6 cellular contexts compared by ENCODE assay signal in genomic region chr11:503179-503981, GRCh38. TPM values are rescaled to one million over a fixed set of nuclear protein-coding genes. Genes with fewer than 3 reads are reported as not detected.
DNase-seq lines count a peak whose midpoint lies in the region; ATAC-seq and TF ChIP-seq lines count a peak whose summit lies in the region.

No MANE protein-coding gene starts in this region.

- peak overlapping the region in 4 of 5 donors; percentile 70 to 100 (median 98) for H3K27ac ChIP-seq in stomach

- ATAC-seq in GM19397 (IDR thresholded peaks at IDR 0.05; ENCODE audit: unreplicated experiment): no peak
- no peak for ATAC-seq in HG03280 (IDR thresholded peaks at IDR 0.05; ENCODE audit: unreplicated experiment)

- DNase-seq in stimulated activated CD4-positive, alpha-beta T cell treated with anti-CD3 and anti-CD28 coated beads, Interleukin-4, amount 100 ng/mL, for 24 hours: peak; percentile 29
- DNase-seq in stimulated activated CD4-positive, alpha-beta T cell treated with anti-CD3 and anti-CD28 coated beads, Interleukin-12 subunit alpha, Interleukin-12 subunit beta, amount 100 ng/mL, for 4 hours: no peak
- DNase-seq in fibroblast of mammary gland (ENCODE audit: low read depth): peak; percentile 72
- no peak for DNase-seq in stomach

- H3K4me3 ChIP-seq in fibroblast of mammary gland (ENCODE audit: control insufficient read depth, low read depth, low read length): peak overlapping the region; percentile 87
- H3K4me3 ChIP-seq in stomach: peak overlapping the region; percentile 48 to 61 (median 54)

- peaks cover 35 to 40% (median 37%) of the 10 kb centered on the region in 4 donors for H3K36me3 ChIP-seq in stomach

- no peaks in the 10 kb centered on the region for H3K9me3 ChIP-seq in stomach

- WGBS in stomach, 5 donors: 38 to 72% (median 65%) methylated on average over 7 to 24 of the region's 24 CpGs

- intact Hi-C loops in stomach (cut with DNase I; ENCODE audit: low total_unique reads): no loop called here

- TF ChIP-seq EP300 in stomach (IDR thresholded peaks at IDR 0.05): no peak

- TF ChIP-seq CTCF in fibroblast of mammary gland (conservative IDR thresholded peaks at IDR 0.05; ENCODE audit: control insufficient read depth, insufficient read depth, low read depth, low read length) (no peak), stomach (IDR thresholded peaks at IDR 0.05) (no peak)

- no peak for TF ChIP-seq POLR2A in stomach (IDR thresholded peaks at IDR 0.05)

- H3K4me1 ChIP-seq in stomach: peaks cover 35 to 59% (median 54%) of the 10 kb centered on the region in 4 donors

- no peaks in the 10 kb centered on the region for H3K27me3 ChIP-seq in stomach

RNA-seq across cellular contexts. Expression of gene RNH1, which starts 3.7 kb away (rescaled TPM):
- total RNA-seq in stomach: 100 to 1,000 TPM in 4 of 5 donors, 10 to 100 TPM in 1; 61.3 to 260 (median 137) TPM
- 100 to 1,000 TPM in 2 of 3 donors, 10 to 100 TPM in 1; 95.3 to 149 (median 106) TPM for polyA plus RNA-seq in stomach

RNA-seq across cellular contexts. Expression of gene HRAS, which starts 32.0 kb away (rescaled TPM):
- total RNA-seq in stomach: 10 to 100 TPM; 14.2 to 87.5 (median 21.6) TPM
- polyA plus RNA-seq in stomach: 100 to 1,000 TPM; 108 to 181 (median 131) TPM

RNA-seq across cellular contexts. Expression of gene LRRC56, which starts 33.9 kb away (rescaled TPM):
- 1 to 10 TPM in 3 of 5 donors, under 1 TPM in 1, not detected in 1; 0.18 to 8.1 (median 3.3) TPM for total RNA-seq in stomach
- polyA plus RNA-seq in stomach: 1 to 10 TPM; 2.1 to 2.9 (median 2.9) TPM

RNA-seq across cellular contexts. Expression of gene PTDSS2, which starts 53.3 kb away (rescaled TPM):
- total RNA-seq in stomach: 100 to 1,000 TPM in 2 of 5 donors, 10 to 100 TPM in 3; 16.5 to 264 (median 59.0) TPM
- 10 to 100 TPM; 11.6 to 24.3 (median 22.3) TPM for polyA plus RNA-seq in stomach

RNA-seq across cellular contexts. Expression of gene LMNTD2, which starts 57.2 kb away (rescaled TPM):
- total RNA-seq in stomach: 10 to 100 TPM in 3 of 5 donors, 1 to 10 TPM in 1, under 1 TPM in 1; 0.55 to 92.7 (median 12.8) TPM
- 1 to 10 TPM; 6.3 to 9.2 (median 7.2) TPM for polyA plus RNA-seq in stomach

Comparison
In these comparisons a context has a peak if more than half of its experiments do, and no peak if none do; other contexts are left out.
1. DNase-seq: peak in stimulated activated CD4-positive, alpha-beta T cell treated with anti-CD3 and anti-CD28 coated beads, Interleukin-4, amount 100 ng/mL, for 24 hours (single experiment) and fibroblast of mammary gland (single experiment); none in stimulated activated CD4-positive, alpha-beta T cell treated with anti-CD3 and anti-CD28 coated beads, Interleukin-12 subunit alpha, Interleukin-12 subunit beta, amount 100 ng/mL, for 4 hours (single experiment) and stomach (single experiment).